In the genomic region with DNA sequence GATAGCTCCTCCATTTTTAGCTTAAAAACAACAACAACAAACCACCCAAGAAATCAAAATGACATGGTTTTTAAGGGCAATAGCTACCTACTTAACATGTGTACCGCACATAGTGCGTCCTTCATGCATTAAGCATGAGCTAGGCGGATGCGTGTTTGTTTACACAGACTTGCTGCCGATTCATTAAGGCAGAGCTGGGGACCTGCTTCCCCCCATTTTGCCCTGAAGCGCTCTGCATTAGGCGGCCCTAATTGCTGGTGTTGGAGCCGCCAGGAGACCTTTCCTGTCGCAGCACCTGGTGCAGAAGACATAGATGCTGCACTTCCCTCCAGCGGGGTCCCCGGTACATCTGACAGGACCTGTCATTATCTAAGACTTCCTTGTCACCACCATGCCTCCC, we compare ENCODE assay signal across 15 cellular contexts.
"Had no signal": no experiment of that assay in that cellular context is flagged by ENCODE, and none has a peak within 500 bp of the region (broad histone marks: within the 10 kb centered on the region; RNA-seq: fewer than 3 reads in every experiment).

No MANE protein-coding gene starts in this region.

- H3K4me1 ChIP-seq: esophagus muscularis mucosa, lower lobe of right lung had no signal

- DNase-seq: activated CD4-positive, alpha-beta T cell treated with anti-CD3 and anti-CD28 coated beads for 4 hours; activated CD8-positive, alpha-beta memory T cell treated with anti-CD3 and anti-CD28 coated beads, Interleukin-2, amount 50 U/mL, for 48 hours; activated CD8-positive, alpha-beta T cell treated with anti-CD3 and anti-CD28 coated beads, Interleukin-2, amount 10 ng/mL, durations not matched to agents 7 days and 5 days; activated naive CD8-positive, alpha-beta T cell treated with anti-CD3 and anti-CD28 coated beads, Interleukin-2, amount 10 ng/mL, durations not matched to agents 7 days and 5 days; anterior cingulate cortex; immature natural killer cell; lower lobe of right lung; ovary; stimulated activated CD4-positive, alpha-beta T cell treated with anti-CD3 and anti-CD28 coated beads, Interleukin-12 subunit alpha, Interleukin-12 subunit beta, amount 100 ng/mL, for 4 hours; stimulated activated naive CD4-positive, alpha-beta T cell treated with Interleukin-2 at 50 U/mL for 16 hours; WERI-Rb-1 had no signal

- H3K4me3 Mint-ChIP-seq: activated CD8-positive, alpha-beta T cell treated with anti-CD3 and anti-CD28 coated beads, Interleukin-2, amount 10 ng/mL, durations not matched to agents 7 days and 5 days; activated naive CD8-positive, alpha-beta T cell treated with anti-CD3 and anti-CD28 coated beads, Interleukin-2, amount 10 ng/mL, durations not matched to agents 7 days and 5 days; immature natural killer cell; mesothelial cell of epicardium; neural crest cell; type B pancreatic cell had no signal

- H3K9me3 Mint-ChIP-seq: activated naive CD8-positive, alpha-beta T cell treated with anti-CD3 and anti-CD28 coated beads, Interleukin-2, amount 10 ng/mL, durations not matched to agents 7 days and 5 days; type B pancreatic cell had no signal

- H3K4me1 Mint-ChIP-seq: activated naive CD8-positive, alpha-beta T cell treated with anti-CD3 and anti-CD28 coated beads, Interleukin-2, amount 10 ng/mL, durations not matched to agents 7 days and 5 days; immature natural killer cell; neural crest cell had no signal

- H3K36me3 Mint-ChIP-seq: activated naive CD8-positive, alpha-beta T cell treated with anti-CD3 and anti-CD28 coated beads, Interleukin-2, amount 10 ng/mL, durations not matched to agents 7 days and 5 days; type B pancreatic cell had no signal

- H3K4me3 ChIP-seq: esophagus muscularis mucosa, lower lobe of right lung, ovary had no signal

- H3K27ac ChIP-seq: esophagus muscularis mucosa, lower lobe of right lung, ovary, WERI-Rb-1 had no signal

- ATAC-seq: activated CD8-positive, alpha-beta T cell treated with anti-CD3 and anti-CD28 coated beads, Interleukin-2, amount 10 ng/mL, durations not matched to agents 7 days and 5 days; lower lobe of right lung had no signal

- H3K36me3 ChIP-seq: lower lobe of right lung, ovary, WERI-Rb-1 had no signal

- H3K27me3 ChIP-seq: esophagus muscularis mucosa, ovary had no signal

- H3K27me3 Mint-ChIP-seq: activated naive CD8-positive, alpha-beta T cell treated with anti-CD3 and anti-CD28 coated beads, Interleukin-2, amount 10 ng/mL, durations not matched to agents 7 days and 5 days; type B pancreatic cell had no signal

- H3K9me3 ChIP-seq: esophagus muscularis mucosa, lower lobe of right lung, ovary had no signal

- H3K27ac Mint-ChIP-seq: activated CD8-positive, alpha-beta T cell treated with anti-CD3 and anti-CD28 coated beads, Interleukin-2, amount 10 ng/mL, durations not matched to agents 7 days and 5 days; activated naive CD8-positive, alpha-beta T cell treated with anti-CD3 and anti-CD28 coated beads, Interleukin-2, amount 10 ng/mL, durations not matched to agents 7 days and 5 days; immature natural killer cell; mesothelial cell of epicardium; type B pancreatic cell had no signal
